12 cellular contexts compared by ENCODE assay signal in the genomic region with DNA sequence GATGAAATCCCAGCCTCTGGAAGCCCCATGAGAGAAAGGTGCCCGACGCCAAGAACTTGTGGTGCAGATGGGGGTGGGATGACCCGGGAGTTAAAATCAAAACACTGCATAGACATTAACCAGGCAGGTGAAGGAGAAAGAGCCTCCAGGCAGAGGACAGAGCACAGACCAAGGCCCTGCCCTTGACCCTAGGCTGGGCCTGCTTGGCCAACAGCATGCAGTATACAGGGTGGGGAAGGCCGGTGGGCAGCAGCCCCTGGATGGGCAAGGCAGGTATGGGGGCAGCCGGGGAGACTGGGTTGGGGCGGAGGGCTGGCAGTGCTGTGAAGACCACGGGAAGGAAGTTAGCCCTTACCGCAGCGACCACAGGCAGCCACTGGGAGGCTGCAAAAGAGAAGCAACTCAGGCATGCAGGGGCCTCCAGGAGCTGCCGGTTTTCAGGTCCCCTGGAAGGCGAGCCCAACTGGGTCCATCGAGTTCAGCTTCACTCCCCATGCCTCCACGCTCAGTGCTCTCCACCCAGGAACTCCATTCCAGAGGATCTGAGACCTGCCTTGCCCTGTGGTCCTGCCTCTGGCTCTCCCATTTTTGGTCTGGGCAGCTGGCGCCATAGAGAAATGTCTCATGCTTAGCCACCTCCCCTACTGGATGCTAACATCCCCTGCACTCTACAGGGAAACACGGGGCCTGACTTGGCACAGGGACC.
DNase-seq lines count a peak whose midpoint lies in the region; ATAC-seq and TF ChIP-seq lines count a peak whose summit lies in the region.
"Had no signal": no experiment of that assay in that cellular context is flagged by ENCODE, and none has a peak within 500 bp of the region (broad histone marks: within the 10 kb centered on the region; RNA-seq: fewer than 3 reads in every experiment).

No MANE protein-coding gene starts in this region.

- peaks cover 11% of the 10 kb centered on the region for H3K4me1 Mint-ChIP-seq in activated T-cell treated with anti-CD3 and anti-CD28 coated beads, Interleukin-2, amount 50 U/mL, for 4 hours (ENCODE audit: low read depth)

- TF ChIP-seq CTCF in NB4 (IDR thresholded peaks at IDR 0.05; ENCODE audit: low read depth, low read length) (peak; percentile 26), choroid plexus epithelial cell (conservative IDR thresholded peaks at IDR 0.05; ENCODE audit: low read depth, low read length) (peak; percentile 42), GM20000 (IDR thresholded peaks at IDR 0.05; ENCODE audit: extremely low read depth, missing control alignments) (no peak)

- H3K4me3 Mint-ChIP-seq in activated T-cell treated with anti-CD3 and anti-CD28 coated beads, Interleukin-2, amount 50 U/mL, for 4 hours: no peak overlapping the region

- peaks cover 21% of the 10 kb centered on the region for H3K27me3 Mint-ChIP-seq in activated T-cell treated with anti-CD3 and anti-CD28 coated beads, Interleukin-2, amount 50 U/mL, for 4 hours (ENCODE audit: low read depth)

- H3K36me3 Mint-ChIP-seq in activated T-cell treated with anti-CD3 and anti-CD28 coated beads, Interleukin-2, amount 50 U/mL, for 4 hours (ENCODE audit: insufficient read depth): no peaks in the 10 kb centered on the region

- H3K4me3 ChIP-seq in NB4 (ENCODE audit: low read depth, low read length): peak overlapping the region; percentile 48
- no peak overlapping the region for H3K4me3 ChIP-seq in choroid plexus epithelial cell (ENCODE audit: low read depth, low read length)
- H3K4me3 ChIP-seq: esophagus muscularis mucosa had no signal

- H3K9me3 Mint-ChIP-seq in activated T-cell treated with anti-CD3 and anti-CD28 coated beads, Interleukin-2, amount 50 U/mL, for 4 hours: no peaks in the 10 kb centered on the region

- ATAC-seq in activated T-cell treated with anti-CD3 and anti-CD28 coated beads, Interleukin-2, amount 50 U/mL, for 4 hours: peak; percentile 21 to 40
- ATAC-seq in stimulated activated naive CD8-positive, alpha-beta T cell treated with anti-CD3 and anti-CD28 coated beads, Interleukin-15, Interleukin-2, amounts not matched to agents 100 U/mL and 50 U/mL, for 24 hours: peak; percentile 16
- no peak for ATAC-seq in GM19467 (IDR thresholded peaks at IDR 0.05; ENCODE audit: unreplicated experiment)
- ATAC-seq: naive thymus-derived CD4-positive, alpha-beta T cell had no signal

- no peak for DNase-seq in activated T-cell treated with anti-CD3 and anti-CD28 coated beads, Interleukin-2, amount 50 U/mL, for 4 hours
- DNase-seq in activated T-cell treated with anti-CD3 and anti-CD28 coated beads, Interleukin-2, amount 50 U/mL, for 1 hour: no peak
- DNase-seq in NB4 (ENCODE audit: low read depth) (peak; percentile 90), choroid plexus epithelial cell (ENCODE audit: low read depth) (peak; percentile 26), NCI-H1436 (lab: John Stamatoyannopoulos, UW) (no peak), GM20000 (ENCODE audit: low spot score) (no peak)
- peak; percentile 6 for DNase-seq in stimulated activated naive CD8-positive, alpha-beta T cell treated with anti-CD3 and anti-CD28 coated beads, Interleukin-15, Interleukin-2, amounts not matched to agents 100 U/mL and 50 U/mL, for 24 hours
- DNase-seq: ACHN; naive thymus-derived CD4-positive, alpha-beta T cell; NCI-H1105 had no signal

- no peak for TF ChIP-seq POLR2A in NB4 (IDR thresholded peaks at IDR 0.05; ENCODE audit: extremely low read depth, insufficient read length)

Comparison
In these comparisons a context has a peak if more than half of its experiments do, and no peak if none do; other contexts are left out.
1. DNase-seq: peak in NB4 (single experiment), choroid plexus epithelial cell (single experiment) and stimulated activated naive CD8-positive, alpha-beta T cell treated with anti-CD3 and anti-CD28 coated beads, Interleukin-15, Interleukin-2, amounts not matched to agents 100 U/mL and 50 U/mL, for 24 hours (single experiment); none in activated T-cell treated with anti-CD3 and anti-CD28 coated beads, Interleukin-2, amount 50 U/mL, for 4 hours (single experiment), activated T-cell treated with anti-CD3 and anti-CD28 coated beads, Interleukin-2, amount 50 U/mL, for 1 hour (single experiment), NCI-H1436 (single experiment) and GM20000 (single experiment).